Comparison of ENCODE assay signal across 1 cellular context in genomic region chr6:31826793-31827285, GRCh38.
TF ChIP-seq lines count a peak whose summit lies in the region.

No MANE protein-coding gene starts in this region.

TF ChIP-seq in K562, 482 proteins besides CTCF, POLR2A, EP300 and RAD21 (continued from another document and continues in another):
- TF ChIP-seq, protein P1, sequence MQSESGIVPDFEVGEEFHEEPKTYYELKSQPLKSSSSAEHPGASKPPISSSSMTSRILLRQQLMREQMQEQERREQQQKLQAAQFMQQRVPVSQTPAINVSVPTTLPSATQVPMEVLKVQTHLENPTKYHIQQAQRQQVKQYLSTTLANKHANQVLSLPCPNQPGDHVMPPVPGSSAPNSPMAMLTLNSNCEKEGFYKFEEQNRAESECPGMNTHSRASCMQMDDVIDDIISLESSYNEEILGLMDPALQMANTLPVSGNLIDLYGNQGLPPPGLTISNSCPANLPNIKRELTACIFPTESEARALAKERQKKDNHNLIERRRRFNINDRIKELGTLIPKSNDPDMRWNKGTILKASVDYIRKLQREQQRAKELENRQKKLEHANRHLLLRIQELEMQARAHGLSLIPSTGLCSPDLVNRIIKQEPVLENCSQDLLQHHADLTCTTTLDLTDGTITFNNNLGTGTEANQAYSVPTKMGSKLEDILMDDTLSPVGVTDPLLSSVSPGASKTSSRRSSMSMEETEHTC (IDR thresholded peaks at IDR 0.05) = no peak
- no peak for TF ChIP-seq ATF7 (IDR thresholded peaks at IDR 0.05)
- TF ChIP-seq NEUROD1 (IDR thresholded peaks at IDR 0.05; ENCODE audit: borderline replicate concordance, low read depth, low read length, partially characterized antibody) = peak; percentile 60
- TF ChIP-seq TBL1XR1 (IDR thresholded peaks at IDR 0.05; ENCODE audit: low read length in 2 of 2) = peak; percentile 32 to 44; a peak in 3 of 4 replicates
- TF ChIP-seq ELF2 (CRISPR knock-in tag; IDR thresholded peaks at IDR 0.05) = peak; percentile 59
- TF ChIP-seq ARID2 (IDR thresholded peaks at IDR 0.05) = no peak; the same call in 1 of the 2 replicates
- TF ChIP-seq GTF2A2 (tag; IDR thresholded peaks at IDR 0.05) = no peak
- no peak for TF ChIP-seq BRF1 (IDR thresholded peaks at IDR 0.05; ENCODE audit: borderline replicate concordance, extremely low read depth, insufficient read length)
- peak in 1 of 2 experiments; percentile 69; a peak in 1 of 4 replicates for TF ChIP-seq ZNF639 (CRISPR knock-in tag; conservative IDR thresholded peaks at IDR 0.05 in 1 of 2, IDR thresholded peaks at IDR 0.05 in 1 of 2)
- TF ChIP-seq ZNF146 (CRISPR knock-in tag; IDR thresholded peaks at IDR 0.05; ENCODE audit: unreplicated experiment) = no peak
- no peak for TF ChIP-seq NONO (IDR thresholded peaks at IDR 0.05; ENCODE audit: low read depth in 2 of 2, low read length in 1 of 2)
- no peak for TF ChIP-seq XRCC3 (IDR thresholded peaks at IDR 0.05)
- no peak for TF ChIP-seq MEF2A (IDR thresholded peaks at IDR 0.05; ENCODE audit: control insufficient read depth, low read depth, low read length)
- TF ChIP-seq HNRNPUL1 (IDR thresholded peaks at IDR 0.05; ENCODE audit: low read length) = no peak
- no peak for TF ChIP-seq ZNF668 (CRISPR knock-in tag; IDR thresholded peaks at IDR 0.05)
- no peak for TF ChIP-seq ZNF507 (tag; conservative IDR thresholded peaks at IDR 0.05)
- TF ChIP-seq ESRRA (IDR thresholded peaks at IDR 0.05; ENCODE audit: borderline replicate concordance, low read depth) = no peak
- peak; percentile 48; the same call in 1 of the 2 replicates for TF ChIP-seq ZNF133 (CRISPR knock-in tag; IDR thresholded peaks at IDR 0.05)
- no peak for TF ChIP-seq PTBP1 (IDR thresholded peaks at IDR 0.05; ENCODE audit: low read depth, low read length)
- TF ChIP-seq MAX (CRISPR knock-in tag; IDR thresholded peaks at IDR 0.05) = no peak
- no peak for TF ChIP-seq EWSR1 (IDR thresholded peaks at IDR 0.05; ENCODE audit: borderline replicate concordance, low read depth, partially characterized antibody)
- no peak for TF ChIP-seq PRPF4 (IDR thresholded peaks at IDR 0.05; ENCODE audit: insufficient read depth, low read depth, low read length, poor library complexity, severe bottlenecking)
- no peak for TF ChIP-seq PTRF (tag; IDR thresholded peaks at IDR 0.05)
- no peak for TF ChIP-seq PML (IDR thresholded peaks at IDR 0.05; ENCODE audit: low read length)
- TF ChIP-seq ZNF561 (CRISPR knock-in tag; conservative IDR thresholded peaks at IDR 0.05) = peak; percentile 75; the same call in 1 of the 2 replicates
- TF ChIP-seq, protein P2, sequence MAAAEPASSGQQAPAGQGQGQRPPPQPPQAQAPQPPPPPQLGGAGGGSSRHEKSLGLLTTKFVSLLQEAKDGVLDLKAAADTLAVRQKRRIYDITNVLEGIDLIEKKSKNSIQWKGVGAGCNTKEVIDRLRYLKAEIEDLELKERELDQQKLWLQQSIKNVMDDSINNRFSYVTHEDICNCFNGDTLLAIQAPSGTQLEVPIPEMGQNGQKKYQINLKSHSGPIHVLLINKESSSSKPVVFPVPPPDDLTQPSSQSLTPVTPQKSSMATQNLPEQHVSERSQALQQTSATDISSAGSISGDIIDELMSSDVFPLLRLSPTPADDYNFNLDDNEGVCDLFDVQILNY (CRISPR knock-in tag; IDR thresholded peaks at IDR 0.05) = no peak
- TF ChIP-seq CTBP1 (IDR thresholded peaks at IDR 0.05; ENCODE audit: borderline replicate concordance) = no peak
- TF ChIP-seq SUPT5H (IDR thresholded peaks at IDR 0.05) = peak; percentile 49
- no peak for TF ChIP-seq ETV6 (IDR thresholded peaks at IDR 0.05; ENCODE audit: borderline replicate concordance in 1 of 2, low read depth in 2 of 2, low read length in 1 of 2)
- TF ChIP-seq ETV6 (CRISPR knock-in tag; IDR thresholded peaks at IDR 0.05; ENCODE audit: borderline replicate concordance) = no peak
- TF ChIP-seq RBM39 (optimal IDR thresholded peaks at IDR 0.05; ENCODE audit: low read depth, low read length) = no peak
- no peak; the same call in 1 of the 2 replicates for TF ChIP-seq TEAD4 (IDR thresholded peaks at IDR 0.05; ENCODE audit: low read length)
- no peak for TF ChIP-seq TEAD4 (CRISPR knock-in tag; IDR thresholded peaks at IDR 0.05; ENCODE audit: borderline replicate concordance)
- TF ChIP-seq XRCC4 (IDR thresholded peaks at IDR 0.05; ENCODE audit: extremely low read depth, insufficient read depth, insufficient read length) = no peak
- TF ChIP-seq RB1 (IDR thresholded peaks at IDR 0.05; ENCODE audit: low read depth) = no peak
- TF ChIP-seq, protein P3, sequence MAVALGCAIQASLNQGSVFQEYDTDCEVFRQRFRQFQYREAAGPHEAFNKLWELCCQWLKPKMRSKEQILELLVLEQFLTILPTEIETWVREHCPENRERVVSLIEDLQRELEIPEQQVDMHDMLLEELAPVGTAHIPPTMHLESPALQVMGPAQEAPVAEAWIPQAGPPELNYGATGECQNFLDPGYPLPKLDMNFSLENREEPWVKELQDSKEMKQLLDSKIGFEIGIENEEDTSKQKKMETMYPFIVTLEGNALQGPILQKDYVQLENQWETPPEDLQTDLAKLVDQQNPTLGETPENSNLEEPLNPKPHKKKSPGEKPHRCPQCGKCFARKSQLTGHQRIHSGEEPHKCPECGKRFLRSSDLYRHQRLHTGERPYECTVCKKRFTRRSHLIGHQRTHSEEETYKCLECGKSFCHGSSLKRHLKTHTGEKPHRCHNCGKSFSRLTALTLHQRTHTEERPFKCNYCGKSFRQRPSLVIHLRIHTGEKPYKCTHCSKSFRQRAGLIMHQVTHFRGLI (CRISPR knock-in tag; IDR thresholded peaks at IDR 0.05) = peak; percentile 50
- peak; percentile 31; the same call in 1 of the 2 replicates for TF ChIP-seq ZNF354B (CRISPR knock-in tag; IDR thresholded peaks at IDR 0.05)
- TF ChIP-seq ADNP (tag; IDR thresholded peaks at IDR 0.05) = no peak
- TF ChIP-seq TARDBP (IDR thresholded peaks at IDR 0.05) = no peak
- no peak for TF ChIP-seq THRA (IDR thresholded peaks at IDR 0.05)
- peak; percentile 90 for TF ChIP-seq ARID4B (CRISPR knock-in tag; IDR thresholded peaks at IDR 0.05)
- peak; percentile 66; the same call in 1 of the 2 replicates for TF ChIP-seq RFX7 (CRISPR knock-in tag; IDR thresholded peaks at IDR 0.05)
- TF ChIP-seq ZSCAN32 (CRISPR knock-in tag; IDR thresholded peaks at IDR 0.05) = peak; percentile 84; the same call in 1 of the 2 replicates
- TF ChIP-seq ILK (tag; IDR thresholded peaks at IDR 0.05; ENCODE audit: borderline replicate concordance, low read depth) = no peak
- no peak for TF ChIP-seq ZFX (CRISPR knock-in tag; IDR thresholded peaks at IDR 0.05)
- TF ChIP-seq SLC30A9 (CRISPR knock-in tag; IDR thresholded peaks at IDR 0.05) = no peak
- TF ChIP-seq ZNF174 (CRISPR knock-in tag; IDR thresholded peaks at IDR 0.05) = peak; percentile 85; the same call in 1 of the 2 replicates
- no peak; the same call in 1 of the 2 replicates for TF ChIP-seq CREM (IDR thresholded peaks at IDR 0.05; ENCODE audit: low read depth)
- TF ChIP-seq, protein P4, sequence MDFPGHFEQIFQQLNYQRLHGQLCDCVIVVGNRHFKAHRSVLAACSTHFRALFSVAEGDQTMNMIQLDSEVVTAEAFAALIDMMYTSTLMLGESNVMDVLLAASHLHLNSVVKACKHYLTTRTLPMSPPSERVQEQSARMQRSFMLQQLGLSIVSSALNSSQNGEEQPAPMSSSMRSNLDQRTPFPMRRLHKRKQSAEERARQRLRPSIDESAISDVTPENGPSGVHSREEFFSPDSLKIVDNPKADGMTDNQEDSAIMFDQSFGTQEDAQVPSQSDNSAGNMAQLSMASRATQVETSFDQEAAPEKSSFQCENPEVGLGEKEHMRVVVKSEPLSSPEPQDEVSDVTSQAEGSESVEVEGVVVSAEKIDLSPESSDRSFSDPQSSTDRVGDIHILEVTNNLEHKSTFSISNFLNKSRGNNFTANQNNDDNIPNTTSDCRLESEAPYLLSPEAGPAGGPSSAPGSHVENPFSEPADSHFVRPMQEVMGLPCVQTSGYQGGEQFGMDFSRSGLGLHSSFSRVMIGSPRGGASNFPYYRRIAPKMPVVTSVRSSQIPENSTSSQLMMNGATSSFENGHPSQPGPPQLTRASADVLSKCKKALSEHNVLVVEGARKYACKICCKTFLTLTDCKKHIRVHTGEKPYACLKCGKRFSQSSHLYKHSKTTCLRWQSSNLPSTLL (IDR thresholded peaks at IDR 0.05) = no peak
- TF ChIP-seq ZNF23 (CRISPR knock-in tag; IDR thresholded peaks at IDR 0.05) = peak; percentile 48; the same call in 1 of the 2 replicates
- TF ChIP-seq RAD51 (IDR thresholded peaks at IDR 0.05; ENCODE audit: borderline replicate concordance, low read depth) = no peak
- no peak for TF ChIP-seq ZEB2 (IDR thresholded peaks at IDR 0.05)
- TF ChIP-seq NELFE (IDR thresholded peaks at IDR 0.05; ENCODE audit: insufficient read depth, insufficient read length) = no peak
- TF ChIP-seq IRF1 (CRISPR knock-in tag; IDR thresholded peaks at IDR 0.05; ENCODE audit: borderline replicate concordance) = no peak
- 0 out of 2 replicates have a peak, but pooled peaks have one; percentile 19 for TF ChIP-seq SPI1 (IDR thresholded peaks at IDR 0.05; ENCODE audit: borderline replicate concordance, low read depth, low read length)
- peak; percentile 28; the same call in 1 of the 2 replicates for TF ChIP-seq ZBTB2 (IDR thresholded peaks at IDR 0.05)
